3 cellular contexts compared by ENCODE assay signal in the genomic region with DNA sequence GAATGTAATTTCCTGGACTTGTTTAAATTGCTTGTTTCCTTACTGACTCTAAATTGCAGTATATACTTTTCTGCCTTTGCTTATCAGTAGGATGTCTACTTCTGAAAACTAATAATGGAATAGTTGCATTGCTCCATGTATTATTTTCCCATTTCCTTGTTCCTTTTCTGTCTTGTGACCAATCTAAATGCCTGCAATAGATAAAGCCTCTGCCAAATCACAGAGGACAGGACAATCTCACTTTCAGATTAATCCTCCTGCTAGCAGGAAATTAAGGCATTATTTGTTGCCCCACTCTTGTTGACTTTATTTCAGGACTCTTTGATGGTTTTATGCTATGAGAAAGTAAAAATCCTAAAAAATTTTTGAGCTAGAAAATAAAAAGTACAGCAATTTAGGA.
TF ChIP-seq lines count a peak whose summit lies in the region.

No MANE protein-coding gene starts in this region.

TF ChIP-seq in SK-N-SH, 30 proteins besides CTCF, POLR2A, EP300 and RAD21 (continues in another document):
- TF ChIP-seq NFIC (IDR thresholded peaks at IDR 0.05; ENCODE audit: borderline replicate concordance) (no peak), CHD2 (IDR thresholded peaks at IDR 0.05; ENCODE audit: low read length, partially characterized antibody) (no peak), NRF1 (IDR thresholded peaks at IDR 0.05; ENCODE audit: low read depth, low read length) (no peak), SIN3A (IDR thresholded peaks at IDR 0.05; ENCODE audit: borderline replicate concordance, low read depth, low read length) (no peak), POLR2AphosphoS5 (IDR thresholded peaks at IDR 0.05; ENCODE audit: low read depth, low read length) (no peak), ELF1 (IDR thresholded peaks at IDR 0.05) (no peak), YY1 (IDR thresholded peaks at IDR 0.05; ENCODE audit: low read depth) (no peak), IRF3 (IDR thresholded peaks at IDR 0.05; ENCODE audit: low read depth, low read length) (no peak), EZH2phosphoT487 (IDR thresholded peaks at IDR 0.05; ENCODE audit: borderline replicate concordance, low read depth) (no peak), TAF1 (IDR thresholded peaks at IDR 0.05; ENCODE audit: borderline replicate concordance, low read depth, low read length) (no peak), TEAD4 (IDR thresholded peaks at IDR 0.05; ENCODE audit: borderline replicate concordance, insufficient read depth) (no peak), PBX3 (IDR thresholded peaks at IDR 0.05) (no peak), JUND (IDR thresholded peaks at IDR 0.05) (no peak)
- TF ChIP-seq, protein P1, sequence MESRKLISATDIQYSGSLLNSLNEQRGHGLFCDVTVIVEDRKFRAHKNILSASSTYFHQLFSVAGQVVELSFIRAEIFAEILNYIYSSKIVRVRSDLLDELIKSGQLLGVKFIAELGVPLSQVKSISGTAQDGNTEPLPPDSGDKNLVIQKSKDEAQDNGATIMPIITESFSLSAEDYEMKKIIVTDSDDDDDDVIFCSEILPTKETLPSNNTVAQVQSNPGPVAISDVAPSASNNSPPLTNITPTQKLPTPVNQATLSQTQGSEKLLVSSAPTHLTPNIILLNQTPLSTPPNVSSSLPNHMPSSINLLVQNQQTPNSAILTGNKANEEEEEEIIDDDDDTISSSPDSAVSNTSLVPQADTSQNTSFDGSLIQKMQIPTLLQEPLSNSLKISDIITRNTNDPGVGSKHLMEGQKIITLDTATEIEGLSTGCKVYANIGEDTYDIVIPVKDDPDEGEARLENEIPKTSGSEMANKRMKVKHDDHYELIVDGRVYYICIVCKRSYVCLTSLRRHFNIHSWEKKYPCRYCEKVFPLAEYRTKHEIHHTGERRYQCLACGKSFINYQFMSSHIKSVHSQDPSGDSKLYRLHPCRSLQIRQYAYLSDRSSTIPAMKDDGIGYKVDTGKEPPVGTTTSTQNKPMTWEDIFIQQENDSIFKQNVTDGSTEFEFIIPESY (IDR thresholded peaks at IDR 0.05; ENCODE audit: borderline replicate concordance, low read depth), result no peak

TF ChIP-seq in SK-N-SH treated with all-trans-retinoic acid at 6 μM for 48 hours, 23 proteins besides CTCF, POLR2A, EP300 and RAD21:
- TF ChIP-seq PPARA (CRISPR knock-in tag; IDR thresholded peaks at IDR 0.05; ENCODE audit: borderline replicate concordance) (no peak), ZFP30 (CRISPR knock-in tag; IDR thresholded peaks at IDR 0.05) (no peak), TSHZ2 (CRISPR knock-in tag; IDR thresholded peaks at IDR 0.05) (no peak), ZNF8 (CRISPR knock-in tag; IDR thresholded peaks at IDR 0.05) (no peak), ZFP3 (CRISPR knock-in tag; IDR thresholded peaks at IDR 0.05) (no peak), OSR1 (CRISPR knock-in tag; IDR thresholded peaks at IDR 0.05) (no peak), CSDC2 (CRISPR knock-in tag; IDR thresholded peaks at IDR 0.05) (no peak), TOX (CRISPR knock-in tag; IDR thresholded peaks at IDR 0.05; ENCODE audit: borderline replicate concordance) (no peak), TCF4 (CRISPR knock-in tag; IDR thresholded peaks at IDR 0.05; ENCODE audit: borderline replicate concordance) (no peak), ESRRG (CRISPR knock-in tag; IDR thresholded peaks at IDR 0.05) (no peak), RARB (CRISPR knock-in tag; IDR thresholded peaks at IDR 0.05) (no peak), CSRNP3 (CRISPR knock-in tag; IDR thresholded peaks at IDR 0.05) (no peak), ARNTL (CRISPR knock-in tag; IDR thresholded peaks at IDR 0.05; ENCODE audit: borderline replicate concordance, low read depth) (no peak), ZNF565 (CRISPR knock-in tag; conservative IDR thresholded peaks at IDR 0.05; ENCODE audit: low read depth) (no peak)
- TF ChIP-seq, protein P2, sequence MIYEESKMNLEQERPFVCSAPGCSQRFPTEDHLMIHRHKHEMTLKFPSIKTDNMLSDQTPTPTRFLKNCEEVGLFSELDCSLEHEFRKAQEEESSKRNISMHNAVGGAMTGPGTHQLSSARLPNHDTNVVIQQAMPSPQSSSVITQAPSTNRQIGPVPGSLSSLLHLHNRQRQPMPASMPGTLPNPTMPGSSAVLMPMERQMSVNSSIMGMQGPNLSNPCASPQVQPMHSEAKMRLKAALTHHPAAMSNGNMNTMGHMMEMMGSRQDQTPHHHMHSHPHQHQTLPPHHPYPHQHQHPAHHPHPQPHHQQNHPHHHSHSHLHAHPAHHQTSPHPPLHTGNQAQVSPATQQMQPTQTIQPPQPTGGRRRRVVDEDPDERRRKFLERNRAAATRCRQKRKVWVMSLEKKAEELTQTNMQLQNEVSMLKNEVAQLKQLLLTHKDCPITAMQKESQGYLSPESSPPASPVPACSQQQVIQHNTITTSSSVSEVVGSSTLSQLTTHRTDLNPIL (CRISPR knock-in tag; IDR thresholded peaks at IDR 0.05; ENCODE audit: low read depth), result no peak

TF ChIP-seq in HepG2, 621 proteins besides CTCF, POLR2A, EP300 and RAD21:
- TF ChIP-seq ATF7-NPFF (CRISPR knock-in tag; IDR thresholded peaks at IDR 0.05; ENCODE audit: low read depth), result no peak
- no peak for TF ChIP-seq ZKSCAN5 (CRISPR knock-in tag; IDR thresholded peaks at IDR 0.05)
- TF ChIP-seq CBX2 (IDR thresholded peaks at IDR 0.05; ENCODE audit: low read depth, low read length), result no peak
- TF ChIP-seq CBX2 (CRISPR knock-in tag; IDR thresholded peaks at IDR 0.05; ENCODE audit: low read depth), result no peak
- TF ChIP-seq, protein P3, sequence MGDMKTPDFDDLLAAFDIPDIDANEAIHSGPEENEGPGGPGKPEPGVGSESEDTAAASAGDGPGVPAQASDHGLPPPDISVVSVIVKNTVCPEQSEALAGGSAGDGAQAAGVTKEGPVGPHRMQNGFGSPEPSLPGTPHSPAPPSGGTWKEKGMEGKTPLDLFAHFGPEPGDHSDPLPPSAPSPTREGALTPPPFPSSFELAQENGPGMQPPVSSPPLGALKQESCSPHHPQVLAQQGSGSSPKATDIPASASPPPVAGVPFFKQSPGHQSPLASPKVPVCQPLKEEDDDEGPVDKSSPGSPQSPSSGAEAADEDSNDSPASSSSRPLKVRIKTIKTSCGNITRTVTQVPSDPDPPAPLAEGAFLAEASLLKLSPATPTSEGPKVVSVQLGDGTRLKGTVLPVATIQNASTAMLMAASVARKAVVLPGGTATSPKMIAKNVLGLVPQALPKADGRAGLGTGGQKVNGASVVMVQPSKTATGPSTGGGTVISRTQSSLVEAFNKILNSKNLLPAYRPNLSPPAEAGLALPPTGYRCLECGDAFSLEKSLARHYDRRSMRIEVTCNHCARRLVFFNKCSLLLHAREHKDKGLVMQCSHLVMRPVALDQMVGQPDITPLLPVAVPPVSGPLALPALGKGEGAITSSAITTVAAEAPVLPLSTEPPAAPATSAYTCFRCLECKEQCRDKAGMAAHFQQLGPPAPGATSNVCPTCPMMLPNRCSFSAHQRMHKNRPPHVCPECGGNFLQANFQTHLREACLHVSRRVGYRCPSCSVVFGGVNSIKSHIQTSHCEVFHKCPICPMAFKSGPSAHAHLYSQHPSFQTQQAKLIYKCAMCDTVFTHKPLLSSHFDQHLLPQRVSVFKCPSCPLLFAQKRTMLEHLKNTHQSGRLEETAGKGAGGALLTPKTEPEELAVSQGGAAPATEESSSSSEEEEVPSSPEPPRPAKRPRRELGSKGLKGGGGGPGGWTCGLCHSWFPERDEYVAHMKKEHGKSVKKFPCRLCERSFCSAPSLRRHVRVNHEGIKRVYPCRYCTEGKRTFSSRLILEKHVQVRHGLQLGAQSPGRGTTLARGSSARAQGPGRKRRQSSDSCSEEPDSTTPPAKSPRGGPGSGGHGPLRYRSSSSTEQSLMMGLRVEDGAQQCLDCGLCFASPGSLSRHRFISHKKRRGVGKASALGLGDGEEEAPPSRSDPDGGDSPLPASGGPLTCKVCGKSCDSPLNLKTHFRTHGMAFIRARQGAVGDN (CRISPR knock-in tag; IDR thresholded peaks at IDR 0.05), result no peak
- no peak for TF ChIP-seq ZNF10 (CRISPR knock-in tag; IDR thresholded peaks at IDR 0.05; ENCODE audit: borderline replicate concordance, low read depth)
- TF ChIP-seq ZNF782 (CRISPR knock-in tag; IDR thresholded peaks at IDR 0.05; ENCODE audit: borderline replicate concordance), result no peak
- no peak for TF ChIP-seq THAP7 (CRISPR knock-in tag; IDR thresholded peaks at IDR 0.05)
- no peak for TF ChIP-seq ZNF891 (CRISPR knock-in tag; IDR thresholded peaks at IDR 0.05)
- no peak for TF ChIP-seq GFI1 (CRISPR knock-in tag; IDR thresholded peaks at IDR 0.05; ENCODE audit: borderline replicate concordance)
- TF ChIP-seq, protein P4, sequence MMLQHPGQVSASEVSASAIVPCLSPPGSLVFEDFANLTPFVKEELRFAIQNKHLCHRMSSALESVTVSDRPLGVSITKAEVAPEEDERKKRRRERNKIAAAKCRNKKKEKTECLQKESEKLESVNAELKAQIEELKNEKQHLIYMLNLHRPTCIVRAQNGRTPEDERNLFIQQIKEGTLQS (CRISPR knock-in tag; IDR thresholded peaks at IDR 0.05), result no peak
- no peak for TF ChIP-seq FLYWCH1 (CRISPR knock-in tag; IDR thresholded peaks at IDR 0.05)
- no peak for TF ChIP-seq CSRNP1 (CRISPR knock-in tag; IDR thresholded peaks at IDR 0.05)
- no peak for TF ChIP-seq ZNF513 (CRISPR knock-in tag; conservative IDR thresholded peaks at IDR 0.05)
- no peak for TF ChIP-seq HNF4A (CRISPR knock-in tag; IDR thresholded peaks at IDR 0.05)
- TF ChIP-seq DR1 (CRISPR knock-in tag; IDR thresholded peaks at IDR 0.05), result no peak
- TF ChIP-seq GTF2F1 (IDR thresholded peaks at IDR 0.05; ENCODE audit: low read length), result no peak
- TF ChIP-seq ZFP41 (CRISPR knock-in tag; IDR thresholded peaks at IDR 0.05; ENCODE audit: borderline replicate concordance), result no peak
